Comparison of ENCODE assay signal across 11 cellular contexts in the genomic region with DNA sequence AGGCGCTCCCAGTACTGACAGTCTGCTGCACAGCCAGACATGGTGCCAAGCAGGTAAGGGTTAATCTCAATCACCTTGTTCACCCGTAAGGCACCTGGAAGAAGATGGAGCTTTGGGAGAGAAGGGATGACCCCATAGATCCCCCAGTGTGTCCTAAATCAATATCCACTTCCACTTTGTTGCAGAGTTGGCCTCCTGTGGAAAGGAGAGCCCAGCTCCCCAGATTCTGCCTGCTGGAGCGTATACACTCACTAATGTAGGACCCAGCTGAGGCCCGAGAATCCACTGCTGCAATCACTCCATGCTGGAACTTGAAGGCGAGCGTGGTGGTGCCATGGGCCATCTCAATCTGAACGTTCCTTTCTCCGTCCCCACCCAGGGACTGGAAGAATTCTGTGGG. TPM values are rescaled to one million over a fixed set of nuclear protein-coding genes. Genes with fewer than 3 reads are reported as not detected.
DNase-seq lines count a peak whose midpoint lies in the region; ATAC-seq, FAIRE-seq and TF ChIP-seq lines count a peak whose summit lies in the region.
"Had no signal": no experiment of that assay in that cellular context is flagged by ENCODE, and none has a peak within 500 bp of the region (broad histone marks: within the 10 kb centered on the region; RNA-seq: fewer than 3 reads in every experiment).

No MANE protein-coding gene starts in this region.

- H3K79me2 ChIP-seq in ACC112 (ENCODE audit: control insufficient read depth, insufficient read depth, low read length, unreplicated experiment) = peaks cover 33% of the 10 kb centered on the region
- H3K79me2 ChIP-seq in GM23248 (ENCODE audit: insufficient read depth) = no peaks in the 10 kb centered on the region
- peaks cover 1% of the 10 kb centered on the region for H3K79me2 ChIP-seq in astrocyte (ENCODE audit: insufficient read depth, low read length)
- H3K79me2 ChIP-seq in SK-N-SH (ENCODE audit: insufficient read depth) = no peaks in the 10 kb centered on the region

- H3K27ac ChIP-seq in ACC112 (ENCODE audit: low read depth, low read length) (no peak overlapping the region), GM23248 (no peak overlapping the region), astrocyte (ENCODE audit: low read depth, low read length) (no peak overlapping the region), SK-N-SH (ENCODE audit: low read depth in 2 of 2, low read length in 1 of 2) (no peak overlapping the region)
- H3K27ac ChIP-seq in naive thymus-derived CD4-positive, alpha-beta T cell (ENCODE audit: low read depth, low read length) = peak overlapping the region; percentile 97

- in situ Hi-C loops in GM23248 (cut with MboI) = no loop called here

- H2AFZ ChIP-seq in ACC112 (ENCODE audit: low read length, unreplicated experiment) (no peak overlapping the region), GM23248 (no peak overlapping the region), astrocyte (ENCODE audit: low read depth, low read length) (no peak overlapping the region), SK-N-SH (ENCODE audit: low read depth) (no peak overlapping the region)

- H3K4me3 ChIP-seq in ACC112 (ENCODE audit: low read depth, low read length) = peak overlapping the region; percentile 95
- H3K4me3 ChIP-seq in GM23248 = peak overlapping the region; percentile 98; the same call in 1 of the 2 replicates
- H3K4me3 ChIP-seq in astrocyte (ENCODE audit: insufficient read depth, low read depth, low read length) = no peak overlapping the region
- H3K4me3 ChIP-seq in naive thymus-derived CD4-positive, alpha-beta T cell (ENCODE audit: low read length) = peak overlapping the region; percentile 97
- H3K4me3 ChIP-seq in SK-N-SH (ENCODE audit: low read depth in 2 of 2, low read length in 1 of 2) = no peak overlapping the region

- H3F3A ChIP-seq in GM23248 (ENCODE audit: insufficient read depth) (peaks cover 17% of the 10 kb centered on the region), SK-N-SH (replicated peaks; ENCODE audit: insufficient read depth) (peaks cover 8% of the 10 kb centered on the region)

- intact Hi-C loops in naive thymus-derived CD4-positive, alpha-beta T cell (cut with micrococcal nuclease) = loop anchor here (5.0 to 10.0 kb wide), 5 partner anchors 360 to 1395 kb away; a partner anchor contains a TSS

- H3K9me2 ChIP-seq in GM23248 (ENCODE audit: insufficient read depth) (no peaks in the 10 kb centered on the region), SK-N-SH (no peaks in the 10 kb centered on the region)

- TF ChIP-seq CTCF in astrocyte (IDR thresholded peaks at IDR 0.05; ENCODE audit: insufficient read depth, low read depth, low read length) (no peak), SK-N-SH (IDR thresholded peaks at IDR 0.05) (no peak)

- CTCF ChIA-PET in naive thymus-derived CD4-positive, alpha-beta T cell (lab: Charles Lee) = interaction anchor here (0.6 to 9.7 kb wide), 4 partner anchors 14 to 107 kb away, joined by 3 to 241 read pairs (median 90); a partner anchor contains a TSS
- CTCF ChIA-PET in SK-N-SH (lab: Yijun Ruan, JAX) = interaction anchor here (0.8 to 6.3 kb wide), 3 partner anchors 10 to 23 kb away, joined by 3 to 223 read pairs (median 29); a partner anchor contains a TSS

- H3K36me3 ChIP-seq in ACC112 (ENCODE audit: insufficient read depth, low read length) (peaks cover 31% of the 10 kb centered on the region; the same call in 1 of the 2 replicates), GM23248 (ENCODE audit: low read depth) (0 out of 2 replicates have a peak, but pooled peaks cover 9% of the 10 kb centered on the region), astrocyte (ENCODE audit: insufficient read depth, low read length) (peaks cover 8% of the 10 kb centered on the region), SK-N-SH (replicated peaks in 1 of 2; ENCODE audit: control insufficient read depth in 1 of 2, insufficient read depth in 2 of 2, low read length in 1 of 2) (peaks cover 5 to 25% of the 10 kb centered on the region in 2 experiments)
- peaks cover 28 to 51% (median 43%) of the 10 kb centered on the region in 3 experiments for H3K36me3 ChIP-seq in naive thymus-derived CD4-positive, alpha-beta T cell (ENCODE audit: control insufficient read depth in 2 of 3, insufficient read depth in 3 of 3, low read length in 3 of 3)

- H3K9me3 ChIP-seq in GM23248 (ENCODE audit: low read depth) (no peaks in the 10 kb centered on the region), astrocyte (ENCODE audit: insufficient read depth, low read depth, low read length) (no peaks in the 10 kb centered on the region), SK-N-SH (no peaks in the 10 kb centered on the region)
- H3K9me3 ChIP-seq in naive thymus-derived CD4-positive, alpha-beta T cell (ENCODE audit: control insufficient read depth in 2 of 3, low read length in 3 of 3) = no peaks in the 10 kb centered on the region

- H3K9ac ChIP-seq in GM23248 = peak overlapping the region; percentile 97; the same call in 1 of the 2 replicates
- no peak overlapping the region for H3K9ac ChIP-seq in astrocyte (ENCODE audit: low read length)
- no peak overlapping the region for H3K9ac ChIP-seq in SK-N-SH

- 85 to 92% methylated on average over 8 of the region's 8 CpGs for WGBS in GM23248 (ENCODE audit: low coverage in 1 of 2, low lambda C conversion rate in 2 of 2, missing lambda C conversion rate in 2 of 2), 2 experiments
- 93% methylated on average over 7 of the region's 8 CpGs for WGBS in SK-N-SH (ENCODE audit: low lambda C conversion rate)

- POLR2A ChIA-PET in naive thymus-derived CD4-positive, alpha-beta T cell (lab: Charles Lee) = interaction anchor here (0.8 to 11.4 kb wide), 9 partner anchors 8 to 871 kb away, joined by 3 to 662 read pairs (median 4); a partner anchor contains a TSS
- POLR2A ChIA-PET in SK-N-SH (lab: Yijun Ruan, JAX) = no interaction called here

- no peak for TF ChIP-seq RAD21 in SK-N-SH (IDR thresholded peaks at IDR 0.05; ENCODE audit: low read length)

- TF ChIP-seq EP300 in SK-N-SH (IDR thresholded peaks at IDR 0.05; ENCODE audit: borderline replicate concordance in 1 of 2, low read depth in 1 of 2, low read length in 1 of 2) = no peak

- peak overlapping the region; percentile 93 for H3K4me2 ChIP-seq in GM23248 (ENCODE audit: unreplicated experiment)
- peak overlapping the region; percentile 91 for H3K4me2 ChIP-seq in astrocyte (ENCODE audit: low read length)
- H3K4me2 ChIP-seq in SK-N-SH = no peak overlapping the region

- no peak for DNase-seq in GM23248
- DNase-seq in astrocyte (ENCODE audit: low read depth) = no peak
- no peak for DNase-seq in naive thymus-derived CD4-positive, alpha-beta T cell
- DNase-seq in SK-N-SH = no peak
- DNase-seq: DMS 273 treated with DMSO at 0.1 percent for 48 hours; kidney glomerular epithelial cell; stimulated activated CD4-positive, alpha-beta T cell treated with anti-CD3 and anti-CD28 coated beads, Interleukin-4, amount 100 ng/mL, for 1 hour had no signal

- H3K27ac Mint-ChIP-seq in astrocyte (ENCODE audit: unreplicated experiment) = peak overlapping the region; percentile 29
- peak overlapping the region; percentile 99 to 100 (median 100) for H3K27ac Mint-ChIP-seq in naive thymus-derived CD4-positive, alpha-beta T cell

- peaks cover 1% of the 10 kb centered on the region for H3K9me3 Mint-ChIP-seq in astrocyte (ENCODE audit: unreplicated experiment)
- H3K9me3 Mint-ChIP-seq in naive thymus-derived CD4-positive, alpha-beta T cell = peaks cover 0 to 2% (median 0%) of the 10 kb centered on the region in 11 donors

- peaks cover 29% of the 10 kb centered on the region for H3K36me3 Mint-ChIP-seq in astrocyte (ENCODE audit: low read depth, unreplicated experiment)
- H3K36me3 Mint-ChIP-seq in naive thymus-derived CD4-positive, alpha-beta T cell = peaks cover 17 to 73% (median 48%) of the 10 kb centered on the region in 5 donors

- H3K4me1 Mint-ChIP-seq in astrocyte (ENCODE audit: low read depth, unreplicated experiment) = peaks cover 12% of the 10 kb centered on the region
- H3K4me1 Mint-ChIP-seq in naive thymus-derived CD4-positive, alpha-beta T cell = peaks cover 53 to 76% (median 66%) of the 10 kb centered on the region in 7 donors

- no peak for ATAC-seq in naive thymus-derived CD4-positive, alpha-beta T cell
- no peak for ATAC-seq in HG03432 (IDR thresholded peaks at IDR 0.05; ENCODE audit: unreplicated experiment)
- no peak for ATAC-seq in GM21723 (IDR thresholded peaks at IDR 0.05; ENCODE audit: unreplicated experiment)
- no peak for ATAC-seq in GM19023 (IDR thresholded peaks at IDR 0.05; ENCODE audit: unreplicated experiment)

- H3K27me3 Mint-ChIP-seq in astrocyte (ENCODE audit: low read depth, unreplicated experiment) = peaks cover 18% of the 10 kb centered on the region
- no peaks in the 10 kb centered on the region for H3K27me3 Mint-ChIP-seq in naive thymus-derived CD4-positive, alpha-beta T cell

- H3K4me1 ChIP-seq in ACC112 (ENCODE audit: control insufficient read depth, insufficient read depth, low read length, unreplicated experiment) (peaks cover 21% of the 10 kb centered on the region), GM23248 (ENCODE audit: insufficient read depth) (no peaks in the 10 kb centered on the region), astrocyte (ENCODE audit: insufficient read depth, low read length) (peaks cover 7% of the 10 kb centered on the region), SK-N-SH (ENCODE audit: control insufficient read depth in 1 of 2, insufficient read depth in 2 of 2, low read depth in 1 of 2, low read length in 1 of 2) (peaks cover 0 to 16% of the 10 kb centered on the region in 2 experiments; a peak in 1 of 4 replicates)
- peaks cover 61 to 62% of the 10 kb centered on the region in 2 donors for H3K4me1 ChIP-seq in naive thymus-derived CD4-positive, alpha-beta T cell (ENCODE audit: control insufficient read depth in 2 of 2, insufficient read depth in 2 of 2, low read length in 2 of 2)

- H4K20me1 ChIP-seq in GM23248 (ENCODE audit: insufficient read depth) = no peaks in the 10 kb centered on the region
- H4K20me1 ChIP-seq in astrocyte (ENCODE audit: insufficient read depth, low read length) = no peaks in the 10 kb centered on the region
- H4K20me1 ChIP-seq in SK-N-SH (ENCODE audit: insufficient read depth) = no peaks in the 10 kb centered on the region

- no peaks in the 10 kb centered on the region for H3K27me3 ChIP-seq in ACC112 (ENCODE audit: insufficient read depth, low read length)
- no peaks in the 10 kb centered on the region for H3K27me3 ChIP-seq in GM23248 (replicated peaks; ENCODE audit: insufficient read depth)
- H3K27me3 ChIP-seq in astrocyte (ENCODE audit: insufficient read depth, low read length) = no peaks in the 10 kb centered on the region
- H3K27me3 ChIP-seq in naive thymus-derived CD4-positive, alpha-beta T cell (ENCODE audit: control insufficient read depth in 2 of 2, insufficient read depth in 2 of 2, low read length in 2 of 2) = no peaks in the 10 kb centered on the region
- H3K27me3 ChIP-seq in SK-N-SH (ENCODE audit: insufficient read depth) = no peaks in the 10 kb centered on the region

- no peak for FAIRE-seq in astrocyte (lab: Jason Lieb, UNC)

- H3K4me3 Mint-ChIP-seq in astrocyte (ENCODE audit: unreplicated experiment) = peak overlapping the region; percentile 96
- peak overlapping the region; percentile 92 to 99 (median 98) for H3K4me3 Mint-ChIP-seq in naive thymus-derived CD4-positive, alpha-beta T cell

RNA-seq across cellular contexts. Expression of a gene that starts 1.2 kb away (rescaled TPM):
- 21.6 and 27.2 TPM in 2 replicates for total RNA-seq in GM23248 (2014; rRNA removed; shearing (Covaris generic))
- 33.5 and 36.0 TPM in 2 replicates for polyA plus RNA-seq in GM23248 (2016; fragmentation: Nextera tagmentation; extraction: Ambion mirVana)
- total RNA-seq in astrocyte = 45.5 and 57.5 TPM in 2 replicates
- total RNA-seq in naive thymus-derived CD4-positive, alpha-beta T cell = 100 to 1,000 TPM; 111 to 419 (median 115) TPM
- 100 to 1,000 TPM; 322 to 378 TPM for polyA plus RNA-seq in naive thymus-derived CD4-positive, alpha-beta T cell
- polyA plus RNA-seq in SK-N-SH (2012; rRNA removed) = 52.8 and 55.7 TPM in 2 replicates
- polyA plus RNA-seq in SK-N-SH (2012; cell fraction: cytosol; rRNA removed) = 46.3 and 55.0 TPM in 2 replicates
- polyA plus RNA-seq in SK-N-SH (2012; cell fraction: nucleus; rRNA removed) = 36.6 and 41.1 TPM in 2 replicates

RNA-seq across cellular contexts. Expression of a gene that starts 4.2 kb away (rescaled TPM):
- 2.2 and 5.4 TPM in 2 replicates for total RNA-seq in GM23248 (2014; rRNA removed; shearing (Covaris generic))
- polyA plus RNA-seq in GM23248 (2016; fragmentation: Nextera tagmentation; extraction: Ambion mirVana) (4.6 and 5.1 TPM in 2 replicates), SK-N-SH (2012; rRNA removed) (14.0 and 19.9 TPM in 2 replicates)
- total RNA-seq in astrocyte = 118 and 121 TPM in 2 replicates
- 100 to 1,000 TPM in 4 of 5 experiments, 10 to 100 TPM in 1; 84.3 to 243 (median 117) TPM for total RNA-seq in naive thymus-derived CD4-positive, alpha-beta T cell
- 10 to 100 TPM; 26.4 to 36.4 TPM for polyA plus RNA-seq in naive thymus-derived CD4-positive, alpha-beta T cell
- polyA plus RNA-seq in SK-N-SH (2012; cell fraction: cytosol; rRNA removed) = 10.9 and 11.2 TPM in 2 replicates
- polyA plus RNA-seq in SK-N-SH (2012; cell fraction: nucleus; rRNA removed) = 48.4 and 53.9 TPM in 2 replicates

RNA-seq across cellular contexts. Expression of a gene that starts 10.8 kb away (rescaled TPM):
- total RNA-seq in GM23248 (2014; rRNA removed; shearing (Covaris generic)) = 27.5 and 30.7 TPM in 2 replicates
- 29.8 and 30.7 TPM in 2 replicates for polyA plus RNA-seq in GM23248 (2016; fragmentation: Nextera tagmentation; extraction: Ambion mirVana)
- total RNA-seq in astrocyte = 135 and 160 TPM in 2 replicates
- 100 to 1,000 TPM in 3 of 5 experiments, 10 to 100 TPM in 2; 92.1 to 500 (median 103) TPM for total RNA-seq in naive thymus-derived CD4-positive, alpha-beta T cell
- 100 to 1,000 TPM; 162 to 274 TPM for polyA plus RNA-seq in naive thymus-derived CD4-positive, alpha-beta T cell
- polyA plus RNA-seq in SK-N-SH (2012; rRNA removed) = 31.1 and 35.7 TPM in 2 replicates
- 21.3 and 29.1 TPM in 2 replicates for polyA plus RNA-seq in SK-N-SH (2012; cell fraction: cytosol; rRNA removed)
- 34.6 and 35.9 TPM in 2 replicates for polyA plus RNA-seq in SK-N-SH (2012; cell fraction: nucleus; rRNA removed)

RNA-seq across cellular contexts. Expression of a gene that starts 11.3 kb away (rescaled TPM):
- total RNA-seq in GM23248 (2014; rRNA removed; shearing (Covaris generic)) = 3.4 and 5.1 TPM in 2 replicates
- polyA plus RNA-seq in GM23248 (2016; fragmentation: Nextera tagmentation; extraction: Ambion mirVana) (11.2 and 12.3 TPM in 2 replicates), SK-N-SH (2012; rRNA removed) (52.4 and 83.7 TPM in 2 replicates)
- total RNA-seq in astrocyte = 34.1 and 42.8 TPM in 2 replicates
- total RNA-seq in naive thymus-derived CD4-positive, alpha-beta T cell = 100 to 1,000 TPM in 2 of 5 experiments, 10 to 100 TPM in 3; 70.3 to 452 (median 90.5) TPM
- polyA plus RNA-seq in naive thymus-derived CD4-positive, alpha-beta T cell = 100 to 1,000 TPM; 385 to 389 TPM
- polyA plus RNA-seq in SK-N-SH (2012; cell fraction: cytosol; rRNA removed) = 51.2 and 54.6 TPM in 2 replicates
- 25.2 and 32.3 TPM in 2 replicates for polyA plus RNA-seq in SK-N-SH (2012; cell fraction: nucleus; rRNA removed)

RNA-seq across cellular contexts. Expression of a gene that starts 25.9 kb away (rescaled TPM):
- total RNA-seq in GM23248 (2014; rRNA removed; shearing (Covaris generic)) = not detected in 2 replicates
- polyA plus RNA-seq in GM23248 (2016; fragmentation: Nextera tagmentation; extraction: Ambion mirVana) = not detected in 2 replicates
- total RNA-seq in astrocyte = 0.20 and 0.79 TPM in 2 replicates
- 1 to 10 TPM; 1.7 to 7.7 (median 4.9) TPM for total RNA-seq in naive thymus-derived CD4-positive, alpha-beta T cell
- polyA plus RNA-seq in naive thymus-derived CD4-positive, alpha-beta T cell = under 1 TPM; 0.48 to 0.57 TPM
- polyA plus RNA-seq in SK-N-SH (2012; rRNA removed) = not detected in 2 replicates
- not detected in 2 replicates for polyA plus RNA-seq in SK-N-SH (2012; cell fraction: cytosol; rRNA removed)
- polyA plus RNA-seq in SK-N-SH (2012; cell fraction: nucleus; rRNA removed) = 0.12 TPM in 1 of 2 replicates, not detected in the other

Comparison
In these comparisons a context has a peak if more than half of its experiments do, and no peak if none do; other contexts are left out.
1. H3K4me3 ChIP-seq: peak in ACC112 (single experiment), GM23248 (single experiment) and naive thymus-derived CD4-positive, alpha-beta T cell (single experiment); none in astrocyte (single experiment) and SK-N-SH (0 of 2).
2. RNA of a gene that starts 4.2 kb away (total RNA-seq): 118 to 121 TPM in astrocyte and 84.3 to 243 TPM in naive thymus-derived CD4-positive, alpha-beta T cell; 2.2 to 5.4 TPM in GM23248; every median in the first group is over 10 times any median in the second.